ENCODE assay signal across 8 cellular contexts in the genomic region with DNA sequence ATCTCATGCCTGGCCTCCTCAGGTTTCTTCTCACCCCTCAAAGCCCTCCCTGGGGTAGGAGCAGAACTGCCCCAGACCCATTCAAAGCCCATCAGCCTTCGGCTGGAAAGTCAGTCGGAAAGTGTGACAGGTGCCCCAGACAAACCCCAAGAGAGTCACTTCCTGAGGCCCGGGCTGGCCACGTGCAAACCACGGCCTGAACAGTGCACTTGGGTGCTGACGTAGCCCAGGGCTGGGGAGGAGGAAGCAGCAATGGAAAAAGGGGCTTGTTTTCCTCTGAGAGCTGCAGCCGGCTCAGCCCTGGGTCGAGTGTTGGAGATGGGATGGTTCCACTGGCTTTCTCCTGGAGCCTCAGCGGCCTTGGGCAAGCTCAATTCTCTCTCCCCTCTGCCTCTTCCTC. TPM values are rescaled to one million over a fixed set of nuclear protein-coding genes. Genes with fewer than 3 reads are reported as not detected.
DNase-seq lines count a peak whose midpoint lies in the region; ATAC-seq and TF ChIP-seq lines count a peak whose summit lies in the region.

No MANE protein-coding gene starts in this region.

- H3K79me2 ChIP-seq in GM23338 (replicated peaks; ENCODE audit: insufficient read depth): no peaks in the 10 kb centered on the region

- peak; percentile 92 for DNase-seq in activated CD8-positive, alpha-beta T cell treated with anti-CD3 and anti-CD28 coated beads, Interleukin-2, amount 10 ng/mL, durations not matched to agents 7 days and 5 days
- peak; percentile 46 for DNase-seq in left ventricle myocardium superior
- peak; percentile 90 to 91 for DNase-seq in stimulated activated CD8-positive, alpha-beta memory T cell treated with anti-CD3 and anti-CD28 coated beads, Interleukin-7, amount 100 ng/mL, for 4 hours (ENCODE audit: low read depth in 2 of 2)
- DNase-seq in DMS153 (lab: John Stamatoyannopoulos, UW): no peak
- no peak for DNase-seq in NCI-H2227 (lab: John Stamatoyannopoulos, UW; ENCODE audit: unreplicated experiment)
- no peak for DNase-seq in GM23338 (ENCODE audit: low spot score)

- no peaks in the 10 kb centered on the region for H3K27me3 Mint-ChIP-seq in activated CD8-positive, alpha-beta T cell treated with anti-CD3 and anti-CD28 coated beads, Interleukin-2, amount 10 ng/mL, durations not matched to agents 7 days and 5 days (ENCODE audit: low read depth)
- peaks cover 11% of the 10 kb centered on the region for H3K27me3 Mint-ChIP-seq in GM23338 (ENCODE audit: insufficient read depth, low read depth, poor library complexity)

- H3F3A ChIP-seq in GM23338 (replicated peaks; ENCODE audit: low read depth): no peaks in the 10 kb centered on the region; the same call in 1 of the 2 replicates

- POLR2A ChIA-PET in activated CD8-positive, alpha-beta T cell treated with anti-CD3 and anti-CD28 coated beads, Interleukin-2, amount 10 ng/mL, durations not matched to agents 7 days and 5 days (lab: Charles Lee): interaction anchor here (0.8 to 1.4 kb wide), 5 partner anchors 9 to 116 kb away, joined by 3 to 4 read pairs (median 3); a partner anchor contains a TSS

- H3K4me1 ChIP-seq in GM23338 (ENCODE audit: insufficient read depth): peaks cover 5% of the 10 kb centered on the region; the same call in 1 of the 2 replicates

- H3K4me3 ChIP-seq in GM23338: no peak overlapping the region

- no peaks in the 10 kb centered on the region for H3K27me3 ChIP-seq in GM23338 (ENCODE audit: insufficient read depth)

- H3K4me2 ChIP-seq in GM23338: no peak overlapping the region

- H3K4me1 Mint-ChIP-seq in activated CD8-positive, alpha-beta T cell treated with anti-CD3 and anti-CD28 coated beads, Interleukin-2, amount 10 ng/mL, durations not matched to agents 7 days and 5 days (ENCODE audit: low read depth): peaks cover 37% of the 10 kb centered on the region
- H3K4me1 Mint-ChIP-seq in GM23338: peaks cover 34% of the 10 kb centered on the region

- intact Hi-C loops in left ventricle myocardium superior (cut with micrococcal nuclease): no loop called here

- peaks cover 3% of the 10 kb centered on the region for H3K36me3 Mint-ChIP-seq in activated CD8-positive, alpha-beta T cell treated with anti-CD3 and anti-CD28 coated beads, Interleukin-2, amount 10 ng/mL, durations not matched to agents 7 days and 5 days (ENCODE audit: low read depth)
- no peaks in the 10 kb centered on the region for H3K36me3 Mint-ChIP-seq in GM23338 (ENCODE audit: low read depth)

- H3K9me3 Mint-ChIP-seq in activated CD8-positive, alpha-beta T cell treated with anti-CD3 and anti-CD28 coated beads, Interleukin-2, amount 10 ng/mL, durations not matched to agents 7 days and 5 days (ENCODE audit: insufficient read depth): no peaks in the 10 kb centered on the region
- H3K9me3 Mint-ChIP-seq in GM23338: no peaks in the 10 kb centered on the region; the same call in 2 of the 3 replicates

- peak overlapping the region; percentile 98 for H3K27ac Mint-ChIP-seq in activated CD8-positive, alpha-beta T cell treated with anti-CD3 and anti-CD28 coated beads, Interleukin-2, amount 10 ng/mL, durations not matched to agents 7 days and 5 days
- no peak overlapping the region for H3K27ac Mint-ChIP-seq in GM23338

- CTCF ChIA-PET in activated CD8-positive, alpha-beta T cell treated with anti-CD3 and anti-CD28 coated beads, Interleukin-2, amount 10 ng/mL, durations not matched to agents 7 days and 5 days (lab: Charles Lee): interaction anchor here (2.2 kb wide), 1 partner anchor 10 kb away, joined by 16 read pairs; no protein-coding TSS in a partner anchor

- no peak overlapping the region for H2AFZ ChIP-seq in GM23338

- TF ChIP-seq CTCF in GM23338 (conservative IDR thresholded peaks at IDR 0.05; ENCODE audit: low read depth in 2 of 2): no peak

- peak; percentile 29 for ATAC-seq in HG03354 (IDR thresholded peaks at IDR 0.05; ENCODE audit: poor library complexity, severe bottlenecking, unreplicated experiment)
- ATAC-seq in activated CD8-positive, alpha-beta T cell treated with anti-CD3 and anti-CD28 coated beads, Interleukin-2, amount 10 ng/mL, durations not matched to agents 7 days and 5 days: peak; percentile 69
- ATAC-seq in left ventricle myocardium superior: no peak
- ATAC-seq in GM23338: no peak
- ATAC-seq in GM21737 (IDR thresholded peaks at IDR 0.05; ENCODE audit: unreplicated experiment): no peak

- H3K36me3 ChIP-seq in GM23338 (ENCODE audit: insufficient read depth): no peaks in the 10 kb centered on the region

- H3K27ac ChIP-seq in GM23338 (ENCODE audit: low read depth): no peak overlapping the region

- no peaks in the 10 kb centered on the region for H3K9me2 ChIP-seq in GM23338 (ENCODE audit: insufficient read depth)

- H3K4me3 Mint-ChIP-seq in activated CD8-positive, alpha-beta T cell treated with anti-CD3 and anti-CD28 coated beads, Interleukin-2, amount 10 ng/mL, durations not matched to agents 7 days and 5 days: peak overlapping the region; percentile 25
- no peak overlapping the region for H3K4me3 Mint-ChIP-seq in GM23338

- H4K20me1 ChIP-seq in GM23338 (replicated peaks; ENCODE audit: insufficient read depth): no peaks in the 10 kb centered on the region

TF ChIP-seq in GM23338, 12 proteins besides CTCF, POLR2A, EP300 and RAD21:
- TF ChIP-seq NANOG (IDR thresholded peaks at IDR 0.05; ENCODE audit: borderline replicate concordance): no peak

RNA-seq across cellular contexts. Expression of a gene that starts 6.0 kb away (rescaled TPM):
- total RNA-seq in activated CD8-positive, alpha-beta T cell treated with anti-CD3 and anti-CD28 coated beads, Interleukin-2, amount 10 ng/mL, durations not matched to agents 7 days and 5 days: 10 to 100 TPM in 1 of 2 experiments, 1 to 10 TPM in 1; 8.9 to 10.1 TPM
- 6.4 TPM for total RNA-seq in left ventricle myocardium superior
- 11.5 and 13.5 TPM in 2 replicates for total RNA-seq in GM23338 (2014; rRNA removed; shearing (Covaris generic))
- polyA plus RNA-seq in GM23338 (2016; fragmentation: Nextera tagmentation; extraction: Ambion mirVana): 57.1 and 60.3 TPM in 2 replicates

RNA-seq across cellular contexts. Expression of a gene that starts 20.5 kb away (rescaled TPM):
- total RNA-seq in activated CD8-positive, alpha-beta T cell treated with anti-CD3 and anti-CD28 coated beads, Interleukin-2, amount 10 ng/mL, durations not matched to agents 7 days and 5 days: 1 to 10 TPM in 1 of 2 experiments, under 1 TPM in 1; 0.68 to 1.1 TPM
- total RNA-seq in left ventricle myocardium superior: 6.3 TPM
- total RNA-seq in GM23338 (2014; rRNA removed; shearing (Covaris generic)): 23.0 and 29.8 TPM in 2 replicates
- 20.5 and 21.1 TPM in 2 replicates for polyA plus RNA-seq in GM23338 (2016; fragmentation: Nextera tagmentation; extraction: Ambion mirVana)

Comparison
In these comparisons a context has a peak if more than half of its experiments do, and no peak if none do; other contexts are left out.
1. ATAC-seq: peak in HG03354 (single experiment) and activated CD8-positive, alpha-beta T cell treated with anti-CD3 and anti-CD28 coated beads, Interleukin-2, amount 10 ng/mL, durations not matched to agents 7 days and 5 days (single experiment); none in left ventricle myocardium superior (single experiment), GM23338 (single experiment) and GM21737 (single experiment).
2. DNase-seq: peak in activated CD8-positive, alpha-beta T cell treated with anti-CD3 and anti-CD28 coated beads, Interleukin-2, amount 10 ng/mL, durations not matched to agents 7 days and 5 days (single experiment), left ventricle myocardium superior (single experiment) and stimulated activated CD8-positive, alpha-beta memory T cell treated with anti-CD3 and anti-CD28 coated beads, Interleukin-7, amount 100 ng/mL, for 4 hours (2 of 2); none in DMS153 (single experiment), NCI-H2227 (single experiment) and GM23338 (single experiment).